Comparison of ENCODE assay signal across 12 cellular contexts in genomic region chr6:154245542-154245941, GRCh38.
DNase-seq lines count a peak whose midpoint lies in the region; ATAC-seq, FAIRE-seq and TF ChIP-seq lines count a peak whose summit lies in the region.
"Had no signal": no experiment of that assay in that cellular context is flagged by ENCODE, and none has a peak within 500 bp of the region (broad histone marks: within the 10 kb centered on the region; RNA-seq: fewer than 3 reads in every experiment).

No MANE protein-coding gene starts in this region.

- H3K4me1 ChIP-seq in mesendoderm (ENCODE audit: control insufficient read depth, low read depth, low read length) (peaks cover 14% of the 10 kb centered on the region), mammary epithelial cell (ENCODE audit: insufficient read depth, low read length) (no peaks in the 10 kb centered on the region)

- no CpG with 5 or more reads among the region's 5 CpGs for WGBS in mesendoderm (ENCODE audit: extremely low coverage, insufficient coverage, low lambda C conversion rate)
- 63% methylated on average over 5 of the region's 5 CpGs for WGBS in mammary epithelial cell (ENCODE audit: low coverage, missing lambda C conversion rate)

- H3K9me3 ChIP-seq in mammary epithelial cell (replicated peaks; ENCODE audit: insufficient read depth, low read length) = no peaks in the 10 kb centered on the region

- no peak overlapping the region for H2BK5ac ChIP-seq in mesendoderm (ENCODE audit: low read length)

- DNase-seq in activated naive CD4-positive, alpha-beta T cell (lab: John Stamatoyannopoulos, UW) = no peak
- DNase-seq in activated naive CD4-positive, alpha-beta T cell treated with anti-CD3 and anti-CD28 coated beads, Interleukin-2, amount 50 U/mL, for 72 hours (ENCODE audit: low spot score in 2 of 2) = no peak
- peak; percentile 57 for DNase-seq in mesendoderm
- DNase-seq in frontal cortex (ENCODE audit: low spot score in 2 of 2) = no peak
- no peak for DNase-seq in mammary epithelial cell
- DNase-seq in kidney glomerular epithelial cell (lab: John Stamatoyannopoulos, UW) = no peak
- DNase-seq: DMS53, NCI-H1092, SIG-M5 had no signal

- H3K4me2 ChIP-seq in mesendoderm (ENCODE audit: low read length) (no peak overlapping the region), mammary epithelial cell (ENCODE audit: insufficient read depth, low read depth, low read length) (no peak overlapping the region)

- no peak overlapping the region for H2AFZ ChIP-seq in mammary epithelial cell (ENCODE audit: low read depth, low read length)

- no peak overlapping the region for H2BK120ac ChIP-seq in mesendoderm (ENCODE audit: low read depth, low read length)

- CTCF ChIA-PET in mammary epithelial cell (lab: Charles Lee; ENCODE audit: low non-redundant PET) = no interaction called here

- H3K23ac ChIP-seq in mesendoderm (ENCODE audit: low read length) = no peak overlapping the region

- TF ChIP-seq CTCF in mammary epithelial cell (conservative IDR thresholded peaks at IDR 0.05 in 1 of 2, IDR thresholded peaks at IDR 0.05 in 1 of 2; ENCODE audit: extremely low read depth in 1 of 2, insufficient read depth in 1 of 2, low read depth in 1 of 2, low read length in 2 of 2) = no peak

- peak in 1 of 2 donors; percentile 38 for ATAC-seq in activated naive CD4-positive, alpha-beta T cell treated with anti-CD3 and anti-CD28 coated beads, Interleukin-2, amount 50 U/mL, for 72 hours
- no peak for ATAC-seq in HG03439 (IDR thresholded peaks at IDR 0.05; ENCODE audit: unreplicated experiment)

- no peak overlapping the region for H3K27ac ChIP-seq in mesendoderm (ENCODE audit: low read depth, low read length)
- no peak overlapping the region for H3K27ac ChIP-seq in mammary epithelial cell (ENCODE audit: insufficient read depth, low read depth, low read length)

- in situ Hi-C loops in mammary epithelial cell (cut with MboI; ENCODE audit: low sequenced_read_pairs in 2 of 2) = no loop called here

- H4K20me1 ChIP-seq in mammary epithelial cell (ENCODE audit: insufficient read depth, low read length) = no peaks in the 10 kb centered on the region

- H3K9me3 Mint-ChIP-seq in activated naive CD4-positive, alpha-beta T cell treated with anti-CD3 and anti-CD28 coated beads, Interleukin-2, amount 50 U/mL, for 24 hours = peaks cover 9% of the 10 kb centered on the region
- peaks cover 10% of the 10 kb centered on the region in 2 donors for H3K9me3 Mint-ChIP-seq in activated naive CD4-positive, alpha-beta T cell treated with anti-CD3 and anti-CD28 coated beads, Interleukin-2, amount 50 U/mL, for 72 hours

- no TSS peak for BruUV-seq in mammary epithelial cell (replicated peaks; lab: Mats Ljungman, UMichigan)

- no peak overlapping the region for H4K8ac ChIP-seq in mesendoderm (ENCODE audit: low read depth, low read length)

- peak overlapping the region; percentile 81 for H3K18ac ChIP-seq in mesendoderm (ENCODE audit: low read length)

- no peak overlapping the region for H2BK15ac ChIP-seq in mesendoderm (replicated peaks; ENCODE audit: low read depth)

- intact Hi-C loops in mammary epithelial cell (cut with micrococcal nuclease) = no loop called here

- FAIRE-seq in frontal cortex (lab: Jason Lieb, UNC) = no peak

- no peaks in the 10 kb centered on the region for H3K27me3 Mint-ChIP-seq in activated naive CD4-positive, alpha-beta T cell treated with anti-CD3 and anti-CD28 coated beads, Interleukin-2, amount 50 U/mL, for 24 hours

- no peaks in the 10 kb centered on the region for H3K27me3 ChIP-seq in mesendoderm (ENCODE audit: insufficient read depth, low read length, poor library complexity)
- H3K27me3 ChIP-seq in mammary epithelial cell (ENCODE audit: insufficient read depth, low read length) = no peaks in the 10 kb centered on the region

- H3K36me3 Mint-ChIP-seq in activated naive CD4-positive, alpha-beta T cell treated with anti-CD3 and anti-CD28 coated beads, Interleukin-2, amount 50 U/mL, for 24 hours = peaks cover 13% of the 10 kb centered on the region
- H3K36me3 Mint-ChIP-seq in activated naive CD4-positive, alpha-beta T cell treated with anti-CD3 and anti-CD28 coated beads, Interleukin-2, amount 50 U/mL, for 72 hours = peaks cover 25 to 33% of the 10 kb centered on the region in 2 donors

- H3K27ac Mint-ChIP-seq in activated naive CD4-positive, alpha-beta T cell treated with anti-CD3 and anti-CD28 coated beads, Interleukin-2, amount 50 U/mL, for 24 hours = peak overlapping the region; percentile 98
- H3K27ac Mint-ChIP-seq in activated naive CD4-positive, alpha-beta T cell treated with anti-CD3 and anti-CD28 coated beads, Interleukin-2, amount 50 U/mL, for 72 hours = peak overlapping the region; percentile 77 to 90

- peaks cover 88% of the 10 kb centered on the region for H3K4me1 Mint-ChIP-seq in activated naive CD4-positive, alpha-beta T cell treated with anti-CD3 and anti-CD28 coated beads, Interleukin-2, amount 50 U/mL, for 24 hours

- H3K79me1 ChIP-seq in mesendoderm (ENCODE audit: low read length) = no peaks in the 10 kb centered on the region

- H3K4me3 ChIP-seq in mesendoderm (ENCODE audit: low read length) = no peak overlapping the region
- no peak overlapping the region for H3K4me3 ChIP-seq in mammary epithelial cell (replicated peaks in 1 of 3; ENCODE audit: insufficient read depth in 1 of 3, low read depth in 2 of 3, low read length in 3 of 3)
- H3K4me3 ChIP-seq: lung had no signal

- H3K9ac ChIP-seq in mesendoderm (ENCODE audit: low read length) = no peak overlapping the region
- no peak overlapping the region for H3K9ac ChIP-seq in mammary epithelial cell (ENCODE audit: insufficient read depth, low read length)

- H3K36me3 ChIP-seq in mesendoderm (ENCODE audit: control insufficient read depth, insufficient read depth, low read length) = no peaks in the 10 kb centered on the region
- no peaks in the 10 kb centered on the region for H3K36me3 ChIP-seq in mammary epithelial cell (ENCODE audit: insufficient read depth, low read length)

- H3K79me2 ChIP-seq in mesendoderm (ENCODE audit: control insufficient read depth, insufficient read depth, low read length) (no peaks in the 10 kb centered on the region), mammary epithelial cell (ENCODE audit: insufficient read depth, low read length) (no peaks in the 10 kb centered on the region)

- no peak overlapping the region for H4K5ac ChIP-seq in mesendoderm (ENCODE audit: low read length)

- H2AK5ac ChIP-seq in mesendoderm (ENCODE audit: low read length) = no peak overlapping the region

- peak overlapping the region; percentile 53 for H3K56ac ChIP-seq in mesendoderm (ENCODE audit: low read length)

- H3K4me3 Mint-ChIP-seq in activated naive CD4-positive, alpha-beta T cell treated with anti-CD3 and anti-CD28 coated beads, Interleukin-2, amount 50 U/mL, for 24 hours = peak overlapping the region; percentile 95

- no peak overlapping the region for H3K4ac ChIP-seq in mesendoderm (ENCODE audit: low read depth, low read length)

- dilution Hi-C loops in mammary epithelial cell (cut with HindIII; ENCODE audit: low sequenced_read_pairs) = no loop called here
